13 cellular contexts compared by ENCODE assay signal in genomic region chr3:115341208-115341607, GRCh38.
DNase-seq lines count a peak whose midpoint lies in the region; ATAC-seq and TF ChIP-seq lines count a peak whose summit lies in the region.
"Had no signal": no experiment of that assay in that cellular context is flagged by ENCODE, and none has a peak within 500 bp of the region (broad histone marks: within the 10 kb centered on the region; RNA-seq: fewer than 3 reads in every experiment).

No MANE protein-coding gene starts in this region.

- no peaks in the 10 kb centered on the region for H3K79me2 ChIP-seq in HCT116 (ENCODE audit: insufficient read depth, low read length)

- peak overlapping the region; percentile 81 for H2AFZ ChIP-seq in HCT116 (ENCODE audit: low read depth, low read length, poor library complexity, severe bottlenecking)

- no peaks in the 10 kb centered on the region for H3K27me3 ChIP-seq in HCT116 (ENCODE audit: insufficient read depth, low read length)
- H3K27me3 ChIP-seq: cardiac muscle cell had no signal

- no peak; the same call in 1 of the 2 replicates for TF ChIP-seq RAD21 in HCT116 (IDR thresholded peaks at IDR 0.05; ENCODE audit: low read depth)

- RAD21 ChIA-PET in HCT116 (lab: Charles Lee; ENCODE audit: low non-redundant PET in 1 of 2, low total read pairs in 2 of 2, uncharacterized antibody in 2 of 2, unreplicated experiment in 2 of 2) = no interaction called here

- CTCF ChIA-PET in HCT116 (lab: Charles Lee) = no interaction called here

- no peaks in the 10 kb centered on the region for H4K20me1 ChIP-seq in HCT116 (ENCODE audit: insufficient read depth)

- DNase-seq in AG08396 (ENCODE audit: low spot score) (peak; percentile 23), HCT116 (ENCODE audit: low read depth, low spot score) (peak; percentile 57), glomerular visceral epithelial cell (ENCODE audit: extremely low spot score) (peak; percentile 36), OCI-M2 (lab: John Stamatoyannopoulos, UW; ENCODE audit: unreplicated experiment) (no peak), NCI-H524 (lab: John Stamatoyannopoulos, UW) (no peak), HT-29 (ENCODE audit: low spot score) (no peak)
- DNase-seq: CD4-positive, alpha-beta memory T cell; NCI-H1694 had no signal

- H3K36me3 ChIP-seq in HCT116 (ENCODE audit: control insufficient read depth in 1 of 2, insufficient read depth in 2 of 2, low read length in 2 of 2) = no peaks in the 10 kb centered on the region
- H3K36me3 ChIP-seq: cardiac muscle cell, thoracic aorta had no signal

- H3K4me1 ChIP-seq in HCT116 (ENCODE audit: control insufficient read depth in 1 of 2, insufficient read depth in 2 of 2, low read length in 2 of 2) = peaks cover 9 to 16% of the 10 kb centered on the region in 2 experiments; a peak in 3 of 4 replicates

- H3K4me2 ChIP-seq in HCT116 (ENCODE audit: low read length) = peak overlapping the region; percentile 68

- no peak overlapping the region for H3K9ac ChIP-seq in HCT116 (ENCODE audit: low read length)

- no peak overlapping the region for H3K27ac ChIP-seq in HCT116 (ENCODE audit: low read depth, low read length)
- H3K27ac ChIP-seq: cardiac muscle cell, SK-N-MC, thoracic aorta had no signal

- H3K4me3 ChIP-seq in HCT116 (replicated peaks in 1 of 2; ENCODE audit: low read depth in 1 of 2, low read length in 2 of 2) = peak overlapping the region in 1 of 2 experiments; percentile 16; a peak in 1 of 4 replicates
- H3K4me3 ChIP-seq: cardiac muscle cell, SK-N-MC, thoracic aorta had no signal

- ATAC-seq in HCT116 = peak; percentile 95
- peak; percentile 90 for ATAC-seq in SK-N-SH treated with all-trans-retinoic acid at 6 μM for 48 hours
- no peak for ATAC-seq in GM18867 (IDR thresholded peaks at IDR 0.05; ENCODE audit: unreplicated experiment)

- TF ChIP-seq POLR2A in HCT116 (IDR thresholded peaks at IDR 0.05; ENCODE audit: borderline replicate concordance, extremely low read depth, insufficient read depth, insufficient read length) = no peak

- intact Hi-C loops in HCT116 (cut with micrococcal nuclease) = no loop called here

- H3K9me2 ChIP-seq in HCT116 (ENCODE audit: insufficient read depth) = no peaks in the 10 kb centered on the region

- POLR2A ChIA-PET in HCT116 (lab: Charles Lee) = no interaction called here

- H3K9me3 ChIP-seq in HCT116 (ENCODE audit: control insufficient read depth in 1 of 2, insufficient read depth in 1 of 2, low read depth in 1 of 2, low read length in 2 of 2) = no peaks in the 10 kb centered on the region
- H3K9me3 ChIP-seq: thoracic aorta had no signal

- BruUV-seq in HCT116 (replicated peaks; lab: Mats Ljungman, UMichigan) = no TSS peak

- no peak for TF ChIP-seq CTCF in HCT116 (IDR thresholded peaks at IDR 0.05 in 2 of 3, conservative IDR thresholded peaks at IDR 0.05 in 1 of 3; ENCODE audit: borderline replicate concordance in 1 of 3, insufficient read depth in 1 of 3, low read depth in 2 of 3, low read length in 2 of 3)

TF ChIP-seq in HCT116, 20 proteins besides CTCF, POLR2A, EP300 and RAD21 (continues in another document):
- TF ChIP-seq MAX (IDR thresholded peaks at IDR 0.05) (0 out of 2 replicates have a peak, but pooled peaks have one; percentile 26), JUND (IDR thresholded peaks at IDR 0.05) (peak; percentile 88), ELF1 (IDR thresholded peaks at IDR 0.05; ENCODE audit: borderline replicate concordance, low read depth) (peak; percentile 34; the same call in 1 of the 2 replicates), SRF (IDR thresholded peaks at IDR 0.05; ENCODE audit: low read depth) (no peak), POLR2AphosphoS5 (IDR thresholded peaks at IDR 0.05; ENCODE audit: low read depth, low read length) (peak; percentile 29; the same call in 1 of the 2 replicates), FOSL1 (IDR thresholded peaks at IDR 0.05; ENCODE audit: low read depth) (peak; percentile 89), YY1 (IDR thresholded peaks at IDR 0.05; ENCODE audit: extremely low read depth, insufficient replicate concordance, low read depth, low read length) (no peak), ZBTB33 (IDR thresholded peaks at IDR 0.05; ENCODE audit: extremely low read depth, insufficient replicate concordance, low read length) (no peak), EZH2phosphoT487 (IDR thresholded peaks at IDR 0.05; ENCODE audit: borderline replicate concordance) (no peak), SP1 (IDR thresholded peaks at IDR 0.05; ENCODE audit: low read depth) (peak; percentile 74), ZFX (IDR thresholded peaks at IDR 0.05) (no peak), CEBPB (IDR thresholded peaks at IDR 0.05; ENCODE audit: low read depth) (0 out of 2 replicates have a peak, but pooled peaks have one; percentile 25), CBX3 (IDR thresholded peaks at IDR 0.05; ENCODE audit: low read depth) (peak; percentile 83; the same call in 1 of the 2 replicates)

TF ChIP-seq in SK-N-SH treated with all-trans-retinoic acid at 6 μM for 48 hours, 23 proteins besides CTCF, POLR2A, EP300 and RAD21 (continues in another document):
- TF ChIP-seq TSHZ2 (CRISPR knock-in tag; IDR thresholded peaks at IDR 0.05) = no peak
- no peak for TF ChIP-seq ZC3H10 (CRISPR knock-in tag; IDR thresholded peaks at IDR 0.05)
- TF ChIP-seq RARB (CRISPR knock-in tag; IDR thresholded peaks at IDR 0.05) = no peak
- no peak for TF ChIP-seq ZFP30 (CRISPR knock-in tag; IDR thresholded peaks at IDR 0.05)
- no peak for TF ChIP-seq CSDC2 (CRISPR knock-in tag; IDR thresholded peaks at IDR 0.05)
- TF ChIP-seq ARNTL (CRISPR knock-in tag; IDR thresholded peaks at IDR 0.05; ENCODE audit: borderline replicate concordance, low read depth) = no peak
- TF ChIP-seq ZFP3 (CRISPR knock-in tag; IDR thresholded peaks at IDR 0.05) = no peak
- TF ChIP-seq TOX (CRISPR knock-in tag; IDR thresholded peaks at IDR 0.05; ENCODE audit: borderline replicate concordance) = no peak
- TF ChIP-seq BACH2 (CRISPR knock-in tag; IDR thresholded peaks at IDR 0.05; ENCODE audit: borderline replicate concordance) = no peak
- TF ChIP-seq, protein P1, sequence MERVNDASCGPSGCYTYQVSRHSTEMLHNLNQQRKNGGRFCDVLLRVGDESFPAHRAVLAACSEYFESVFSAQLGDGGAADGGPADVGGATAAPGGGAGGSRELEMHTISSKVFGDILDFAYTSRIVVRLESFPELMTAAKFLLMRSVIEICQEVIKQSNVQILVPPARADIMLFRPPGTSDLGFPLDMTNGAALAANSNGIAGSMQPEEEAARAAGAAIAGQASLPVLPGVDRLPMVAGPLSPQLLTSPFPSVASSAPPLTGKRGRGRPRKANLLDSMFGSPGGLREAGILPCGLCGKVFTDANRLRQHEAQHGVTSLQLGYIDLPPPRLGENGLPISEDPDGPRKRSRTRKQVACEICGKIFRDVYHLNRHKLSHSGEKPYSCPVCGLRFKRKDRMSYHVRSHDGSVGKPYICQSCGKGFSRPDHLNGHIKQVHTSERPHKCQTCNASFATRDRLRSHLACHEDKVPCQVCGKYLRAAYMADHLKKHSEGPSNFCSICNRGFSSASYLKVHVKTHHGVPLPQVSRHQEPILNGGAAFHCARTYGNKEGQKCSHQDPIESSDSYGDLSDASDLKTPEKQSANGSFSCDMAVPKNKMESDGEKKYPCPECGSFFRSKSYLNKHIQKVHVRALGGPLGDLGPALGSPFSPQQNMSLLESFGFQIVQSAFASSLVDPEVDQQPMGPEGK (CRISPR knock-in tag; IDR thresholded peaks at IDR 0.05; ENCODE audit: borderline replicate concordance) = no peak
- TF ChIP-seq ZNF565 (CRISPR knock-in tag; conservative IDR thresholded peaks at IDR 0.05; ENCODE audit: low read depth) = no peak
- TF ChIP-seq TCF4 (CRISPR knock-in tag; IDR thresholded peaks at IDR 0.05; ENCODE audit: borderline replicate concordance) = no peak
- no peak for TF ChIP-seq ZNF70 (CRISPR knock-in tag; IDR thresholded peaks at IDR 0.05)
- no peak for TF ChIP-seq CSRNP3 (CRISPR knock-in tag; IDR thresholded peaks at IDR 0.05)
- TF ChIP-seq ISL1 (CRISPR knock-in tag; IDR thresholded peaks at IDR 0.05) = no peak
- TF ChIP-seq SNAI2 (CRISPR knock-in tag; IDR thresholded peaks at IDR 0.05) = no peak

Comparison
In these comparisons a context has a peak if more than half of its experiments do, and no peak if none do; other contexts are left out.
1. DNase-seq: peak in AG08396 (single experiment), HCT116 (single experiment) and glomerular visceral epithelial cell (single experiment); none in OCI-M2 (single experiment), NCI-H524 (0 of 2) and HT-29 (single experiment).